In genomic region chr16:66717112-66717675, GRCh38 we compare ENCODE assay signal across 8 cellular contexts. TPM values are rescaled to one million over a fixed set of nuclear protein-coding genes. Genes with fewer than 3 reads are reported as not detected.
DNase-seq lines count a peak whose midpoint lies in the region; ATAC-seq and TF ChIP-seq lines count a peak whose summit lies in the region.

No MANE protein-coding gene starts in this region.

- H3K36me3 Mint-ChIP-seq in activated naive CD8-positive, alpha-beta T cell treated with anti-CD3 and anti-CD28 coated beads for 36 hours, result no peaks in the 10 kb centered on the region

- no peak overlapping the region for H3K27ac Mint-ChIP-seq in activated naive CD8-positive, alpha-beta T cell treated with anti-CD3 and anti-CD28 coated beads for 36 hours

- peaks cover 0 to 10% (median under 1%) of the 10 kb centered on the region in 4 donors for H3K36me3 ChIP-seq in transverse colon

- ATAC-seq in GM18517 (IDR thresholded peaks at IDR 0.05; ENCODE audit: unreplicated experiment), result no peak
- no peak for ATAC-seq in HG02798 (IDR thresholded peaks at IDR 0.05; ENCODE audit: poor library complexity, unreplicated experiment)
- ATAC-seq in HG02623 (IDR thresholded peaks at IDR 0.05; ENCODE audit: unreplicated experiment), result no peak

- TF ChIP-seq CTCF in transverse colon (IDR thresholded peaks at IDR 0.05), result peak; percentile 30 to 67 (median 58)

- no peak for TF ChIP-seq POLR2A in transverse colon (IDR thresholded peaks at IDR 0.05)

- no peak overlapping the region for H3K27ac ChIP-seq in transverse colon

- H3K9me3 Mint-ChIP-seq in activated naive CD8-positive, alpha-beta T cell treated with anti-CD3 and anti-CD28 coated beads for 36 hours, result no peaks in the 10 kb centered on the region

- H3K4me1 ChIP-seq in transverse colon, result peaks cover 3 to 19% (median 7%) of the 10 kb centered on the region in 4 donors

- in situ Hi-C loops in transverse colon (cut with MboI; ENCODE audit: low pct_ligation_motif_present in 1 of 4, low pct_unique_long_range_greater_than_20kb in 1 of 4, low sequenced_read_pairs in 3 of 4), result no loop called here

- no peaks in the 10 kb centered on the region for H3K9me3 ChIP-seq in transverse colon

- TF ChIP-seq EP300 in transverse colon (IDR thresholded peaks at IDR 0.05; ENCODE audit: low read depth), result no peak

- no peaks in the 10 kb centered on the region for H3K27me3 ChIP-seq in transverse colon

- H3K4me3 Mint-ChIP-seq in activated naive CD8-positive, alpha-beta T cell treated with anti-CD3 and anti-CD28 coated beads for 36 hours, result no peak overlapping the region

- H3K4me3 ChIP-seq in transverse colon, result no peak overlapping the region

- DNase-seq in ELR (ENCODE audit: low read depth), result peak; percentile 58
- peak; percentile 48 for DNase-seq in LHCN-M2 (ENCODE audit: low read depth)
- peak; percentile 7 for DNase-seq in activated naive CD8-positive, alpha-beta T cell treated with anti-CD3 and anti-CD28 coated beads for 36 hours
- DNase-seq in iPS-NIHi7 (ENCODE audit: extremely low spot score), result peak; percentile 83
- DNase-seq in transverse colon, result peak; percentile 47

- intact Hi-C loops in transverse colon (cut with DNase I; ENCODE audit: low total_unique reads), result no loop called here

- peaks cover 3% of the 10 kb centered on the region for H3K27me3 Mint-ChIP-seq in activated naive CD8-positive, alpha-beta T cell treated with anti-CD3 and anti-CD28 coated beads for 36 hours

- 49 to 62% methylated on average over 5 to 12 of the region's 12 CpGs for WGBS in transverse colon (ENCODE audit: low coverage in 1 of 2), 2 donors

- H3K4me1 Mint-ChIP-seq in activated naive CD8-positive, alpha-beta T cell treated with anti-CD3 and anti-CD28 coated beads for 36 hours, result no peaks in the 10 kb centered on the region

RNA-seq across cellular contexts. Expression of gene CMTM4, which starts 20.7 kb away (rescaled TPM):
- total RNA-seq in LHCN-M2 (2014; rRNA removed), result 11.9 and 16.4 TPM in 2 replicates
- polyA plus RNA-seq in LHCN-M2 (2012), result 5.8 TPM
- 1 to 10 TPM; 2.4 to 2.8 TPM for total RNA-seq in activated naive CD8-positive, alpha-beta T cell treated with anti-CD3 and anti-CD28 coated beads for 36 hours
- 100 to 1,000 TPM in 3 of 4 donors, 10 to 100 TPM in 1; 77.0 to 167 (median 163) TPM for total RNA-seq in transverse colon

RNA-seq across cellular contexts. Expression of gene DYNC1LI2, which starts 34.2 kb away (rescaled TPM):
- 110 and 117 TPM in 2 replicates for total RNA-seq in LHCN-M2 (2014; rRNA removed)
- polyA plus RNA-seq in LHCN-M2 (2012), result 41.5 TPM
- 10 to 100 TPM; 38.8 to 41.1 TPM for total RNA-seq in activated naive CD8-positive, alpha-beta T cell treated with anti-CD3 and anti-CD28 coated beads for 36 hours
- total RNA-seq in transverse colon, result 100 to 1,000 TPM; 199 to 393 (median 284) TPM

Comparison
In these comparisons a context has a peak if more than half of its experiments do, and no peak if none do; other contexts are left out.
1. DNase-seq: peak in every context shown above with its lines; median percentile 83 in iPS-NIHi7; 58 in ELR; 48 in LHCN-M2; 47 in transverse colon; 7 in activated naive CD8-positive, alpha-beta T cell treated with anti-CD3 and anti-CD28 coated beads for 36 hours.